1 cellular context compared by ENCODE assay signal in genomic region chr20:64041781-64042771, GRCh38.
TF ChIP-seq lines count a peak whose summit lies in the region.

No MANE protein-coding gene starts in this region.

TF ChIP-seq in HepG2, 621 proteins besides CTCF, POLR2A, EP300 and RAD21 (continued from another document and continues in another):
- TF ChIP-seq ISX (CRISPR knock-in tag; conservative IDR thresholded peaks at IDR 0.05) (no peak; the same call in 1 of the 2 replicates), HBP1 (CRISPR knock-in tag; IDR thresholded peaks at IDR 0.05; ENCODE audit: low read depth) (no peak), MED8 (CRISPR knock-in tag; IDR thresholded peaks at IDR 0.05; ENCODE audit: insufficient replicate concordance) (peak; percentile 65), ZNF773 (CRISPR knock-in tag; IDR thresholded peaks at IDR 0.05; ENCODE audit: borderline replicate concordance) (no peak), REPIN1 (CRISPR knock-in tag; IDR thresholded peaks at IDR 0.05; ENCODE audit: borderline replicate concordance, low read depth) (peak; percentile 5; the same call in 1 of the 2 replicates), ZNF83 (CRISPR knock-in tag; IDR thresholded peaks at IDR 0.05; ENCODE audit: borderline replicate concordance) (peak; percentile 87), ZBTB1 (CRISPR knock-in tag; IDR thresholded peaks at IDR 0.05; ENCODE audit: borderline replicate concordance) (no peak), ZNF382 (CRISPR knock-in tag; IDR thresholded peaks at IDR 0.05; ENCODE audit: borderline replicate concordance) (no peak), FOXA1 (IDR thresholded peaks at IDR 0.05) (no peak), FOXA1 (CRISPR knock-in tag; IDR thresholded peaks at IDR 0.05) (no peak; the same call in 1 of the 2 replicates), ZNF564 (CRISPR knock-in tag; IDR thresholded peaks at IDR 0.05) (no peak; the same call in none of the 2 replicates), ZNF275 (CRISPR knock-in tag; IDR thresholded peaks at IDR 0.05; ENCODE audit: borderline replicate concordance) (peak; percentile 36; the same call in 1 of the 2 replicates), SSRP1 (CRISPR knock-in tag; IDR thresholded peaks at IDR 0.05) (peak; percentile 96), ZNF607 (CRISPR knock-in tag; IDR thresholded peaks at IDR 0.05; ENCODE audit: borderline replicate concordance) (peak; percentile 79), ZNF264 (CRISPR knock-in tag; IDR thresholded peaks at IDR 0.05) (no peak), ZIK1 (CRISPR knock-in tag; IDR thresholded peaks at IDR 0.05; ENCODE audit: borderline replicate concordance, low read depth) (no peak; the same call in 1 of the 2 replicates), ZNF550 (CRISPR knock-in tag; IDR thresholded peaks at IDR 0.05; ENCODE audit: borderline replicate concordance) (no peak), KDM3A (CRISPR knock-in tag; IDR thresholded peaks at IDR 0.05; ENCODE audit: low read depth) (peak; percentile 82), ZFP36L2 (CRISPR knock-in tag; IDR thresholded peaks at IDR 0.05) (no peak), HHEX (CRISPR knock-in tag; IDR thresholded peaks at IDR 0.05) (no peak), ZNF33B (CRISPR knock-in tag; IDR thresholded peaks at IDR 0.05) (no peak), FOXM1 (CRISPR knock-in tag; IDR thresholded peaks at IDR 0.05) (no peak), FOXO1 (CRISPR knock-in tag; IDR thresholded peaks at IDR 0.05) (peak; percentile 71), ZNF724P (CRISPR knock-in tag; IDR thresholded peaks at IDR 0.05; ENCODE audit: borderline replicate concordance) (no peak), SNAPC5 (CRISPR knock-in tag; IDR thresholded peaks at IDR 0.05; ENCODE audit: borderline replicate concordance) (no peak), STAT5B (CRISPR knock-in tag; IDR thresholded peaks at IDR 0.05) (no peak), ATF2 (CRISPR knock-in tag; IDR thresholded peaks at IDR 0.05) (peak; percentile 65), AHDC1 (CRISPR knock-in tag; IDR thresholded peaks at IDR 0.05; ENCODE audit: borderline replicate concordance) (peak; percentile 31; the same call in 1 of the 2 replicates), IRX3 (CRISPR knock-in tag; IDR thresholded peaks at IDR 0.05; ENCODE audit: borderline replicate concordance, low read depth) (no peak), ATF6 (CRISPR knock-in tag; conservative IDR thresholded peaks at IDR 0.05) (no peak), ZNF782 (CRISPR knock-in tag; IDR thresholded peaks at IDR 0.05; ENCODE audit: borderline replicate concordance) (peak; percentile 68; the same call in 1 of the 2 replicates), ZNF431 (CRISPR knock-in tag; IDR thresholded peaks at IDR 0.05; ENCODE audit: borderline replicate concordance, low read depth) (no peak), ZNF296 (CRISPR knock-in tag; conservative IDR thresholded peaks at IDR 0.05) (no peak), MLX (CRISPR knock-in tag; IDR thresholded peaks at IDR 0.05) (no peak), ZNF138 (CRISPR knock-in tag; IDR thresholded peaks at IDR 0.05; ENCODE audit: low read depth) (no peak), TRAFD1 (CRISPR knock-in tag; IDR thresholded peaks at IDR 0.05; ENCODE audit: borderline replicate concordance) (no peak; the same call in 1 of the 2 replicates), ZBTB25 (CRISPR knock-in tag; IDR thresholded peaks at IDR 0.05) (no peak; the same call in none of the 2 replicates), NCOA2 (CRISPR knock-in tag; IDR thresholded peaks at IDR 0.05) (no peak), HNRNPUL1 (IDR thresholded peaks at IDR 0.05; ENCODE audit: low read depth, low read length) (no peak), CREBL2 (CRISPR knock-in tag; IDR thresholded peaks at IDR 0.05; ENCODE audit: borderline replicate concordance) (0 out of 2 replicates have a peak, but pooled peaks have one; percentile 72)
